ENCODE assay signal across 11 cellular contexts in the genomic region with DNA sequence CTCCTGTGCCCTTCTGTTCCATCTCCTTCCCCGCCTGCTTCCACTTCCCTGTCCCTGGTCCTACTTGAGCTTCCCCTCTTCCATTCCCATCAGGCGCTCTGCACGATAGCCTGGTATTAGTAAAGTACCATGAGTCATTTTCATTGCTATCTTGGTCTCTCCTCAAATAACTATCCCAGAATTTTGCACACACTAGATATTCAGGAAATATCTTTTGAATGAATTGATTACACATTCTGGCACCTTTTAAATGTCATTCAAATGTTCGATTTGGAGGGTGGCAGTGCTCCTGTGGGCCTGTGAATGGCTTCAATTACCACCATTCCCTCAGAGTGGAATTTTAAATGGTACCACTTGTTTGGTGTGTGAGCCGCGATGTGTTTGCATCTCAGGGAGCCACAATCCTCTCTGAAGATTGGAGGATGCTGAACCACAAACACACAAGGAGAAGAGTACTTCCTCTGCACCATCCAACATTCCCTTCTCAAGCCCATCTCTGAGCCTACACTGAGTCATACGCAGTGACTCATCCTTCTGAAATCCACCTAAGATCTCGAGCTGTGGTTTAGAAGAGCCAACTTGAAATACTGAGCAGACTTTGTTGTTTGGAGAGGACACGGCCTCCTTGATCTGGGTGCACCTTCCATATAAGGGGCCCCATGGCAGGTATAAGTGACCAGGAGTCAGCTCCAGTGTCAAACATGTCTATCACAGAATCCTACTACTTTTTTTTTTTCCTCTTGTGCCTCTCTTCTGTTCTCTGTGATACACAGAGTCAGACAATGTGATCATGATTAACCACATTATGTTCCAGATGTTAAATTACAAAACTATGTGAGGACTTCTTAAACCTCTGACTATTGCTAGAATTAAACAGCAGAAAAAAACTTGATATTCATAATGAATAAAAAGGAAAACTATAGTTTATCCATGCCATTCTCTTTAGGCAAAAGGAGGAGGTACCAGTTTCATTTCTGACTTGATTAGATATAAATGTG.
A peak's percentile ranks its signal among the peaks of the same experiment; 100 is the strongest.
DNase-seq lines count a peak whose midpoint lies in the region; ATAC-seq and TF ChIP-seq lines count a peak whose summit lies in the region.
"Had no signal": no experiment of that assay in that cellular context is flagged by ENCODE, and none has a peak within 500 bp of the region (broad histone marks: within the 10 kb centered on the region; RNA-seq: fewer than 3 reads in every experiment).

No MANE protein-coding gene starts in this region.

- in situ Hi-C loops in SK-MEL-5 (cut with HindIII; ENCODE audit: low pct_unique_long_range_greater_than_20kb, low sequenced_read_pairs) = no loop called here

- peak; percentile 40 for ATAC-seq in stimulated activated naive CD8-positive, alpha-beta T cell treated with anti-CD3 and anti-CD28 coated beads, Interleukin-15, Interleukin-2, amounts not matched to agents 100 U/mL and 50 U/mL, for 24 hours
- no peak for ATAC-seq in GM18519 (IDR thresholded peaks at IDR 0.05; ENCODE audit: low FRiP score, unreplicated experiment)

- H3K4me3 ChIP-seq in foreskin fibroblast (ENCODE audit: low read depth in 1 of 2, low read length in 2 of 2) = peak overlapping the region in 1 of 2 donors; percentile 13

- no peak for TF ChIP-seq CTCF in foreskin fibroblast (IDR thresholded peaks at IDR 0.05; ENCODE audit: low read depth, low read length)

- DNase-seq in HCEC 1CT (peak; percentile 100), SK-MEL-5 (ENCODE audit: low read depth, low spot score) (peak; percentile 57), foreskin fibroblast (peak; percentile 99), UCSD-AML1 (lab: John Stamatoyannopoulos, UW; ENCODE audit: unreplicated experiment) (no peak), middle frontal gyrus (ENCODE audit: extremely low spot score, low spot score) (no peak), RPMI8226 (no peak)
- DNase-seq in stimulated activated naive CD8-positive, alpha-beta T cell treated with anti-CD3 and anti-CD28 coated beads, Interleukin-15, Interleukin-2, amounts not matched to agents 100 U/mL and 50 U/mL, for 24 hours = no peak
- DNase-seq: activated gamma-delta T cell, naive B cell, NCI-H2081 had no signal

Comparison
In these comparisons a context has a peak if more than half of its experiments do, and no peak if none do; other contexts are left out.
1. DNase-seq: peak in HCEC 1CT (single experiment), SK-MEL-5 (single experiment) and foreskin fibroblast (2 of 2); none in stimulated activated naive CD8-positive, alpha-beta T cell treated with anti-CD3 and anti-CD28 coated beads, Interleukin-15, Interleukin-2, amounts not matched to agents 100 U/mL and 50 U/mL, for 24 hours (single experiment), UCSD-AML1 (single experiment), middle frontal gyrus (single experiment) and RPMI8226 (single experiment).